ENCODE assay signal across 3 cellular contexts in the genomic region with DNA sequence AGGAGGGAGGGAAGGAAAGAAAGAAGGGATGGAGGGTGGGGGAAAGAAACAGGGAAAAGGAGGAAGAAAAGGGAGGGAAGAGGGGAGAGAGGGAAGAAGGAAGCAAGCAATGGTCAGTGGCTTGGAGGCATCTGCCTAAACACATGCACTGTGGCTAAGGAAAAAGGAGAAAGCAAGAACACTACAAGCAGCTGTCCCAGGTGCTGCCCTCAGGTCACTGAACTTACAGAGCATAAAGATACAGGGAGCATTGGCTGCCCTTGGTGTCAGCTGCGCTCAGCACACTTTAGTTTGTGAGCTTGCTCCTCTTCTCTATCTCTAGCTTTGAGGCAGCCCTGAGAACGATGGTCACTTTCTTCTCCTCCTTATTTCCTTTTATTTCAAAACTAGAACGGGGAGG.
TF ChIP-seq lines count a peak whose summit lies in the region.

No MANE protein-coding gene starts in this region.

TF ChIP-seq in GM23338, 12 proteins besides CTCF, POLR2A, EP300 and RAD21:
- TF ChIP-seq, protein P1, sequence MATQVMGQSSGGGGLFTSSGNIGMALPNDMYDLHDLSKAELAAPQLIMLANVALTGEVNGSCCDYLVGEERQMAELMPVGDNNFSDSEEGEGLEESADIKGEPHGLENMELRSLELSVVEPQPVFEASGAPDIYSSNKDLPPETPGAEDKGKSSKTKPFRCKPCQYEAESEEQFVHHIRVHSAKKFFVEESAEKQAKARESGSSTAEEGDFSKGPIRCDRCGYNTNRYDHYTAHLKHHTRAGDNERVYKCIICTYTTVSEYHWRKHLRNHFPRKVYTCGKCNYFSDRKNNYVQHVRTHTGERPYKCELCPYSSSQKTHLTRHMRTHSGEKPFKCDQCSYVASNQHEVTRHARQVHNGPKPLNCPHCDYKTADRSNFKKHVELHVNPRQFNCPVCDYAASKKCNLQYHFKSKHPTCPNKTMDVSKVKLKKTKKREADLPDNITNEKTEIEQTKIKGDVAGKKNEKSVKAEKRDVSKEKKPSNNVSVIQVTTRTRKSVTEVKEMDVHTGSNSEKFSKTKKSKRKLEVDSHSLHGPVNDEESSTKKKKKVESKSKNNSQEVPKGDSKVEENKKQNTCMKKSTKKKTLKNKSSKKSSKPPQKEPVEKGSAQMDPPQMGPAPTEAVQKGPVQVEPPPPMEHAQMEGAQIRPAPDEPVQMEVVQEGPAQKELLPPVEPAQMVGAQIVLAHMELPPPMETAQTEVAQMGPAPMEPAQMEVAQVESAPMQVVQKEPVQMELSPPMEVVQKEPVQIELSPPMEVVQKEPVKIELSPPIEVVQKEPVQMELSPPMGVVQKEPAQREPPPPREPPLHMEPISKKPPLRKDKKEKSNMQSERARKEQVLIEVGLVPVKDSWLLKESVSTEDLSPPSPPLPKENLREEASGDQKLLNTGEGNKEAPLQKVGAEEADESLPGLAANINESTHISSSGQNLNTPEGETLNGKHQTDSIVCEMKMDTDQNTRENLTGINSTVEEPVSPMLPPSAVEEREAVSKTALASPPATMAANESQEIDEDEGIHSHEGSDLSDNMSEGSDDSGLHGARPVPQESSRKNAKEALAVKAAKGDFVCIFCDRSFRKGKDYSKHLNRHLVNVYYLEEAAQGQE (IDR thresholded peaks at IDR 0.05; ENCODE audit: unreplicated experiment): peak; percentile 54

TF ChIP-seq in Ishikawa, 13 proteins besides CTCF, POLR2A, EP300 and RAD21:
- TF ChIP-seq, protein P1 (IDR thresholded peaks at IDR 0.05; ENCODE audit: low read depth): peak; percentile 66

TF ChIP-seq in GM12878, 131 proteins besides CTCF, POLR2A, EP300 and RAD21:
- TF ChIP-seq, protein P1 (IDR thresholded peaks at IDR 0.05; ENCODE audit: low read depth, low read length): peak; percentile 36; the same call in 1 of the 2 replicates
TF ChIP-seq in GM12878: peak in this region for 1; not testable (repeated sequence) for 130.
